In the genomic region with DNA sequence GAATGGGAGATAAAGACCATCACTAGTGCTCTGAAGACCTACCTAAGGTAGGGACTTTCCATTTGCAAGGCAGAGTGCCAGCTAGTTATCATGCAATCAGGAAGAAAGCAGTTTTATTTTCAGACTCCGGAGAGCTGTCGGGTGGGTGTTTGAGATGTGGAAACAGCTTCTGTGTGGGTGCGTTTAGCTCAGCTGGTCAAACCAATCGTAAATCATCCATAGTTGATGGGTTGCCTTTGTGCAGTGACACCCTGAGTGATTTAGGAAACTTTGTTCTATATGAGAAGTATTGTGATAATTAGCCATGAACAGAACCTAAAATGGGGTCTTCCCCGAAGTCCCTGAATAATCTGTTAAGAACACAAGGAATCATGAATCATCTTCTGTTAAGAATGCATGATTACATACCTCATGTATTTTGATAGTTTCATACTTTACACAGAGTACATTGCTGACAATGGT, we compare ENCODE assay signal across 1 cellular context.
TF ChIP-seq lines count a peak whose summit lies in the region.

No MANE protein-coding gene starts in this region.

TF ChIP-seq in HEK293, 187 proteins besides CTCF, POLR2A, EP300 and RAD21 (continued from another document):
- TF ChIP-seq OVOL3 (tag by site-specific recombination; IDR thresholded peaks at IDR 0.05) = no peak
- TF ChIP-seq SP7 (tag by site-specific recombination; IDR thresholded peaks at IDR 0.05) = peak; percentile 50; the same call in 1 of the 2 replicates
- TF ChIP-seq, protein P1, sequence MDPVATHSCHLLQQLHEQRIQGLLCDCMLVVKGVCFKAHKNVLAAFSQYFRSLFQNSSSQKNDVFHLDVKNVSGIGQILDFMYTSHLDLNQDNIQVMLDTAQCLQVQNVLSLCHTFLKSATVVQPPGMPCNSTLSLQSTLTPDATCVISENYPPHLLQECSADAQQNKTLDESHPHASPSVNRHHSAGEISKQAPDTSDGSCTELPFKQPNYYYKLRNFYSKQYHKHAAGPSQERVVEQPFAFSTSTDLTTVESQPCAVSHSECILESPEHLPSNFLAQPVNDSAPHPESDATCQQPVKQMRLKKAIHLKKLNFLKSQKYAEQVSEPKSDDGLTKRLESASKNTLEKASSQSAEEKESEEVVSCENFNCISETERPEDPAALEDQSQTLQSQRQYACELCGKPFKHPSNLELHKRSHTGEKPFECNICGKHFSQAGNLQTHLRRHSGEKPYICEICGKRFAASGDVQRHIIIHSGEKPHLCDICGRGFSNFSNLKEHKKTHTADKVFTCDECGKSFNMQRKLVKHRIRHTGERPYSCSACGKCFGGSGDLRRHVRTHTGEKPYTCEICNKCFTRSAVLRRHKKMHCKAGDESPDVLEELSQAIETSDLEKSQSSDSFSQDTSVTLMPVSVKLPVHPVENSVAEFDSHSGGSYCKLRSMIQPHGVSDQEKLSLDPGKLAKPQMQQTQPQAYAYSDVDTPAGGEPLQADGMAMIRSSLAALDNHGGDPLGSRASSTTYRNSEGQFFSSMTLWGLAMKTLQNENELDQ (tag by site-specific recombination; IDR thresholded peaks at IDR 0.05; ENCODE audit: low read depth) = no peak
